ENCODE assay signal across 30 cellular contexts in genomic region chr14:74219806-74220205, GRCh38. TPM values are rescaled to one million over a fixed set of nuclear protein-coding genes. Genes with fewer than 3 reads are reported as not detected.
A peak's percentile ranks its signal among the peaks of the same experiment; 100 is the strongest.
DNase-seq lines count a peak whose midpoint lies in the region; ATAC-seq and TF ChIP-seq lines count a peak whose summit lies in the region.
"Had no signal": no experiment of that assay in that cellular context is flagged by ENCODE, and none has a peak within 500 bp of the region (broad histone marks: within the 10 kb centered on the region; RNA-seq: fewer than 3 reads in every experiment).

No MANE protein-coding gene starts in this region.

- no peaks in the 10 kb centered on the region for H4K20me1 ChIP-seq in IMR-90 (ENCODE audit: insufficient read depth, low read length)
- H4K20me1 ChIP-seq: BLaER1 had no signal

- H3K36me3 Mint-ChIP-seq in endothelial cell (ENCODE audit: low read depth, unreplicated experiment): no peaks in the 10 kb centered on the region
- H3K36me3 Mint-ChIP-seq: CD14-positive monocyte; CD8-positive, alpha-beta T cell had no signal

- no peaks in the 10 kb centered on the region for H3K9me3 Mint-ChIP-seq in endothelial cell (ENCODE audit: unreplicated experiment)
- H3K9me3 Mint-ChIP-seq: CD14-positive monocyte; CD4-positive, alpha-beta T cell; CD8-positive, alpha-beta T cell had no signal

- H3K18ac ChIP-seq in IMR-90 (ENCODE audit: low read depth, low read length) (no peak overlapping the region), neuronal stem cell (ENCODE audit: low read length) (peak overlapping the region; percentile 7)

- H3K4me1 ChIP-seq in IMR-90 (ENCODE audit: control insufficient read depth, insufficient read depth, low read length): no peaks in the 10 kb centered on the region
- H3K4me1 ChIP-seq in neuronal stem cell (ENCODE audit: control insufficient read depth in 2 of 2, insufficient read depth in 1 of 2, low read depth in 1 of 2, low read length in 2 of 2): peaks cover 0 to 8% of the 10 kb centered on the region in 2 donors
- H3K4me1 ChIP-seq: BE2C, BLaER1, Caco-2 had no signal

- in situ Hi-C loops in IMR-90 (cut with MboI; ENCODE audit: low sequenced_read_pairs): no loop called here

- H3K27ac ChIP-seq in IMR-90 (ENCODE audit: insufficient read depth, low read length) (no peak overlapping the region), neuronal stem cell (replicated peaks; ENCODE audit: low read length) (no peak overlapping the region)
- H3K27ac ChIP-seq: BLaER1 had no signal

- ATAC-seq in IMR-90 (ENCODE audit: low read depth): no peak
- no peak for ATAC-seq in HG03520 (IDR thresholded peaks at IDR 0.05; ENCODE audit: unreplicated experiment)
- ATAC-seq: CD8-positive, alpha-beta T cell; GM12878 had no signal

- H4K91ac ChIP-seq in IMR-90 (ENCODE audit: insufficient read depth, low read depth, low read length) (no peak overlapping the region), neuronal stem cell (ENCODE audit: low read depth, low read length, poor library complexity) (no peak overlapping the region)

- H2BK12ac ChIP-seq in neuronal stem cell (ENCODE audit: low read length): no peak overlapping the region

- dilution Hi-C loops in IMR-90 (cut with HindIII; ENCODE audit: low sequenced_read_pairs, unreplicated experiment): no loop called here

- WGBS in IMR-90 (ENCODE audit: extremely low coverage in 2 of 2, insufficient read length in 1 of 2), 2 experiments: 67% methylated on average over 1 of the region's 4 CpGs; no CpG with 5 or more reads in 1 of the 2 experiments
- no CpG with 5 or more reads among the region's 4 CpGs for WGBS in neuronal stem cell (ENCODE audit: extremely low coverage in 2 of 2, insufficient read length in 2 of 2, insufficient replicate concordance in 1 of 2), 2 donors

- H3K9ac ChIP-seq in IMR-90 (ENCODE audit: low read depth, low read length): no peak overlapping the region
- H3K9ac ChIP-seq in neuronal stem cell (ENCODE audit: low read depth, low read length, poor library complexity): no peak overlapping the region
- H3K9ac ChIP-seq: BLaER1 had no signal

- no peak overlapping the region for H3K4me2 ChIP-seq in IMR-90 (ENCODE audit: low read depth, low read length)
- H3K4me2 ChIP-seq in neuronal stem cell (ENCODE audit: insufficient read depth, low read length, poor library complexity, severe bottlenecking): no peak overlapping the region
- H3K4me2 ChIP-seq: BLaER1 had no signal

- no peak overlapping the region for H4K5ac ChIP-seq in IMR-90 (ENCODE audit: low read depth, low read length)

- H3K36me3 ChIP-seq in IMR-90 (ENCODE audit: control insufficient read depth, insufficient read depth, low read length) (no peaks in the 10 kb centered on the region), neuronal stem cell (replicated peaks in 1 of 2; ENCODE audit: control insufficient read depth in 2 of 2, insufficient read depth in 2 of 2, low read length in 2 of 2) (no peaks in the 10 kb centered on the region)
- H3K36me3 ChIP-seq: BE2C, BLaER1 had no signal

- H3K23ac ChIP-seq in IMR-90 (ENCODE audit: low read depth, low read length) (no peak overlapping the region), neuronal stem cell (ENCODE audit: low read depth, low read length, poor library complexity) (no peak overlapping the region)

- H2BK5ac ChIP-seq in IMR-90 (ENCODE audit: low read depth, low read length, poor library complexity, severe bottlenecking): no peak overlapping the region
- H2BK5ac ChIP-seq in neuronal stem cell (ENCODE audit: low read length): no peak overlapping the region

- DNase-seq in IMR-90: no peak
- DNase-seq in ecto neural progenitor cell (ENCODE audit: low spot score): peak; percentile 29
- DNase-seq in neuronal stem cell (ENCODE audit: low spot score): no peak
- peak; percentile 36 for DNase-seq in retina
- no peak for DNase-seq in activated CD4-positive, alpha-beta T cell treated with anti-CD3 and anti-CD28 coated beads for 1 hour
- no peak for DNase-seq in endothelial cell (ENCODE audit: low spot score)
- no peak for DNase-seq in NK-92 (lab: John Stamatoyannopoulos, UW; ENCODE audit: unreplicated experiment)
- DNase-seq: 8988T; ACHN; BE2C; C1 segment of cervical spinal cord; Caco-2; Calu3; CD4-positive, alpha-beta T cell; CD8-positive, alpha-beta T cell; DMS 273 treated with DMSO at 0.1 percent for 48 hours; DMS153; DMS53; DMS79; DND-41; EL; GDM1 had no signal

- H3K56ac ChIP-seq in IMR-90 (ENCODE audit: extremely low read depth, insufficient read depth, low read length): no peak overlapping the region

- TF ChIP-seq POLR2A in IMR-90 (IDR thresholded peaks at IDR 0.05; ENCODE audit: low read depth, low read length): no peak

- H2AFZ ChIP-seq in IMR-90 (replicated peaks; ENCODE audit: low read length, poor library complexity) (no peak overlapping the region), neuronal stem cell (ENCODE audit: low read length) (no peak overlapping the region)

- no peak overlapping the region for H2BK15ac ChIP-seq in IMR-90 (ENCODE audit: low read depth, low read length)
- no peak overlapping the region for H2BK15ac ChIP-seq in neuronal stem cell (ENCODE audit: low read length)

- intact Hi-C loops in IMR-90 (cut with micrococcal nuclease): no loop called here

- peak overlapping the region; percentile 67 for H2AK9ac ChIP-seq in IMR-90 (replicated peaks; ENCODE audit: low read depth, low read length, poor library complexity)

- peaks cover 3% of the 10 kb centered on the region for H3K27me3 Mint-ChIP-seq in endothelial cell (ENCODE audit: unreplicated experiment)

- CTCF ChIA-PET in IMR-90 (lab: Yijun Ruan, JAX): no interaction called here

- no peak overlapping the region for H3K4me3 ChIP-seq in IMR-90 (ENCODE audit: insufficient read depth, low read depth, low read length)
- H3K4me3 ChIP-seq in neuronal stem cell (ENCODE audit: low read length in 2 of 2): no peak overlapping the region
- H3K4me3 ChIP-seq: BLaER1, GM12878 had no signal

- no peak overlapping the region for H3K27ac Mint-ChIP-seq in endothelial cell (ENCODE audit: unreplicated experiment)
- H3K27ac Mint-ChIP-seq: CD14-positive monocyte; CD4-positive, alpha-beta T cell; CD8-positive, alpha-beta T cell had no signal

- no peak overlapping the region for H3K4ac ChIP-seq in IMR-90 (ENCODE audit: low read depth, low read length)
- no peak overlapping the region for H3K4ac ChIP-seq in neuronal stem cell (ENCODE audit: low read length)

- H3K14ac ChIP-seq in IMR-90 (replicated peaks; ENCODE audit: low read depth, low read length) (no peak overlapping the region), neuronal stem cell (ENCODE audit: low read length) (no peak overlapping the region)

- H2AK5ac ChIP-seq in IMR-90 (ENCODE audit: low read depth, low read length) (no peak overlapping the region), neuronal stem cell (ENCODE audit: low read depth, low read length) (no peak overlapping the region)

- H3K79me1 ChIP-seq in IMR-90 (ENCODE audit: low read depth in 1 of 2, low read length in 2 of 2) (no peaks in the 10 kb centered on the region), neuronal stem cell (ENCODE audit: low read depth, low read length) (no peaks in the 10 kb centered on the region)

- TF ChIP-seq RAD21 in IMR-90 (IDR thresholded peaks at IDR 0.05; ENCODE audit: low read length): no peak

- peaks cover 61% of the 10 kb centered on the region for H3K27me3 ChIP-seq in IMR-90 (ENCODE audit: control insufficient read depth, insufficient read depth, low read length)
- peaks cover 0 to 74% (median 7%) of the 10 kb centered on the region in 3 experiments for H3K27me3 ChIP-seq in neuronal stem cell (ENCODE audit: control insufficient read depth in 3 of 3, insufficient read depth in 3 of 3, low read depth in 1 of 3, low read length in 3 of 3)
- H3K27me3 ChIP-seq: BLaER1 had no signal

- H2BK120ac ChIP-seq in IMR-90 (ENCODE audit: low read depth, low read length) (no peak overlapping the region), neuronal stem cell (ENCODE audit: low read depth, low read length) (no peak overlapping the region)

- H3K4me3 Mint-ChIP-seq in endothelial cell (ENCODE audit: unreplicated experiment): no peak overlapping the region
- H3K4me3 Mint-ChIP-seq: CD14-positive monocyte; CD4-positive, alpha-beta T cell; CD8-positive, alpha-beta T cell had no signal

- H3K9me1 ChIP-seq in IMR-90 (ENCODE audit: insufficient read depth, low read length): no peaks in the 10 kb centered on the region

- POLR2A ChIA-PET in IMR-90 (lab: Charles Lee; ENCODE audit: unreplicated experiment): no interaction called here

- no TSS peak for BruUV-seq in IMR-90 (replicated peaks; lab: Mats Ljungman, UMichigan)

- H4K8ac ChIP-seq in IMR-90 (ENCODE audit: low read depth in 2 of 2, low read length in 2 of 2) (no peak overlapping the region), neuronal stem cell (ENCODE audit: low read depth, low read length) (no peak overlapping the region)

- no peak overlapping the region for H2BK20ac ChIP-seq in IMR-90 (ENCODE audit: low read depth, low read length)

- H3K9me3 ChIP-seq in IMR-90 (ENCODE audit: control insufficient read depth, insufficient read depth, low read length) (no peaks in the 10 kb centered on the region), neuronal stem cell (replicated peaks in 1 of 2; ENCODE audit: control insufficient read depth in 2 of 2, insufficient read depth in 1 of 2, low read depth in 1 of 2, low read length in 2 of 2) (no peaks in the 10 kb centered on the region)
- H3K9me3 ChIP-seq: BE2C, BLaER1, Caco-2 had no signal

- TF ChIP-seq CTCF in IMR-90 (conservative IDR thresholded peaks at IDR 0.05; ENCODE audit: low read depth, low read length): no peak
- no peak for TF ChIP-seq CTCF in endothelial cell (IDR thresholded peaks at IDR 0.05; ENCODE audit: unreplicated experiment)

- no peaks in the 10 kb centered on the region for H3K4me1 Mint-ChIP-seq in endothelial cell (ENCODE audit: unreplicated experiment)

TF ChIP-seq in IMR-90, 13 proteins besides CTCF, POLR2A, EP300 and RAD21:
- TF ChIP-seq FOS (IDR thresholded peaks at IDR 0.05; ENCODE audit: low read depth, low read length) (no peak), MAFK (IDR thresholded peaks at IDR 0.05; ENCODE audit: low read depth, low read length) (no peak), SMC3 (IDR thresholded peaks at IDR 0.05; ENCODE audit: low read depth, low read length) (no peak), USF2 (IDR thresholded peaks at IDR 0.05; ENCODE audit: low read depth, low read length) (no peak), RCOR1 (IDR thresholded peaks at IDR 0.05; ENCODE audit: insufficient replicate concordance, low read length) (no peak)

RNA-seq across cellular contexts. Expression of gene VSX2, which starts 19.4 kb away (rescaled TPM):
- total RNA-seq in IMR-90 (2012; rRNA removed): not detected in 2 replicates
- not detected in 2 replicates for polyA plus RNA-seq in IMR-90 (2012; rRNA removed)
- polyA plus RNA-seq in IMR-90 (2012; cell fraction: cytosol; rRNA removed): not detected in 2 replicates
- polyA plus RNA-seq in IMR-90 (2012; cell fraction: nucleus; rRNA removed; ENCODE audit: low replicate concordance): not detected in 2 replicates
- polyA plus RNA-seq in neuronal stem cell (2013, experiment 1 of 2): 0.53 TPM
- polyA plus RNA-seq in neuronal stem cell (2013, experiment 2 of 2): 0.50 TPM
- not detected for total RNA-seq in endothelial cell (ENCODE audit: unreplicated experiment)
- total RNA-seq: A673; Caco-2; Calu3; CD4-positive, alpha-beta T cell; CD8-positive, alpha-beta T cell; Daoy; G401; GM12878 had no signal
- polyA plus RNA-seq: AG04450, CD14-positive monocyte had no signal

Comparison
In these comparisons a context has a peak if more than half of its experiments do, and no peak if none do; other contexts are left out.
1. DNase-seq: peak in ecto neural progenitor cell (single experiment) and retina (single experiment); none in IMR-90 (single experiment), neuronal stem cell (single experiment), activated CD4-positive, alpha-beta T cell treated with anti-CD3 and anti-CD28 coated beads for 1 hour (single experiment), endothelial cell (single experiment) and NK-92 (single experiment).